In the genomic region with DNA sequence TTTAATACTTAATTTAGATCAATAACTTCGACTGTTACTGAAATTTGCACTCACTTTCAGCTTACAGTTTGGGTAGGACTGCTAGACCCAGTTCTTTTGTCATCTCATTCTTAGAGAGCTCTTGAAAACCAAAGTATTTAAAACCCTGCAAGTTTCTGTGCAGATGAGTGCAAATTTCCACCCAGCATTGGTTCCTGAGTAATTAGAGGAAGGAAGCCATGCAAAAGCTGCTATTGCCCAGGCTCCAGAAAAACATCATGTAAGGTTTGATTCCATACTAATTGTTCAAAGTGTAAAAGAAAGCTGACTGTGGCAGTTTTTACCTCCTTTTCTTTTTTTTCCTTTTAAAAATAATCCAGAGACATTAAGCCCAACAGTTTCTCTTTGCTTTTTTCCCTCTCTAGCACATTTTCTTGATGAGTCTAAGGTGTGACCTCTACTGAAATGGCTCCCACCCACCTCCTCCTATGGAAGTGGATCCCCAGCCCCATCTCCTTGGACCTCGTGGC, we compare ENCODE assay signal across 1 cellular context.
TF ChIP-seq lines count a peak whose summit lies in the region.

No MANE protein-coding gene starts in this region.

TF ChIP-seq in GM23338, 12 proteins besides CTCF, POLR2A, EP300 and RAD21 (continued from another document):
- TF ChIP-seq, protein P1, sequence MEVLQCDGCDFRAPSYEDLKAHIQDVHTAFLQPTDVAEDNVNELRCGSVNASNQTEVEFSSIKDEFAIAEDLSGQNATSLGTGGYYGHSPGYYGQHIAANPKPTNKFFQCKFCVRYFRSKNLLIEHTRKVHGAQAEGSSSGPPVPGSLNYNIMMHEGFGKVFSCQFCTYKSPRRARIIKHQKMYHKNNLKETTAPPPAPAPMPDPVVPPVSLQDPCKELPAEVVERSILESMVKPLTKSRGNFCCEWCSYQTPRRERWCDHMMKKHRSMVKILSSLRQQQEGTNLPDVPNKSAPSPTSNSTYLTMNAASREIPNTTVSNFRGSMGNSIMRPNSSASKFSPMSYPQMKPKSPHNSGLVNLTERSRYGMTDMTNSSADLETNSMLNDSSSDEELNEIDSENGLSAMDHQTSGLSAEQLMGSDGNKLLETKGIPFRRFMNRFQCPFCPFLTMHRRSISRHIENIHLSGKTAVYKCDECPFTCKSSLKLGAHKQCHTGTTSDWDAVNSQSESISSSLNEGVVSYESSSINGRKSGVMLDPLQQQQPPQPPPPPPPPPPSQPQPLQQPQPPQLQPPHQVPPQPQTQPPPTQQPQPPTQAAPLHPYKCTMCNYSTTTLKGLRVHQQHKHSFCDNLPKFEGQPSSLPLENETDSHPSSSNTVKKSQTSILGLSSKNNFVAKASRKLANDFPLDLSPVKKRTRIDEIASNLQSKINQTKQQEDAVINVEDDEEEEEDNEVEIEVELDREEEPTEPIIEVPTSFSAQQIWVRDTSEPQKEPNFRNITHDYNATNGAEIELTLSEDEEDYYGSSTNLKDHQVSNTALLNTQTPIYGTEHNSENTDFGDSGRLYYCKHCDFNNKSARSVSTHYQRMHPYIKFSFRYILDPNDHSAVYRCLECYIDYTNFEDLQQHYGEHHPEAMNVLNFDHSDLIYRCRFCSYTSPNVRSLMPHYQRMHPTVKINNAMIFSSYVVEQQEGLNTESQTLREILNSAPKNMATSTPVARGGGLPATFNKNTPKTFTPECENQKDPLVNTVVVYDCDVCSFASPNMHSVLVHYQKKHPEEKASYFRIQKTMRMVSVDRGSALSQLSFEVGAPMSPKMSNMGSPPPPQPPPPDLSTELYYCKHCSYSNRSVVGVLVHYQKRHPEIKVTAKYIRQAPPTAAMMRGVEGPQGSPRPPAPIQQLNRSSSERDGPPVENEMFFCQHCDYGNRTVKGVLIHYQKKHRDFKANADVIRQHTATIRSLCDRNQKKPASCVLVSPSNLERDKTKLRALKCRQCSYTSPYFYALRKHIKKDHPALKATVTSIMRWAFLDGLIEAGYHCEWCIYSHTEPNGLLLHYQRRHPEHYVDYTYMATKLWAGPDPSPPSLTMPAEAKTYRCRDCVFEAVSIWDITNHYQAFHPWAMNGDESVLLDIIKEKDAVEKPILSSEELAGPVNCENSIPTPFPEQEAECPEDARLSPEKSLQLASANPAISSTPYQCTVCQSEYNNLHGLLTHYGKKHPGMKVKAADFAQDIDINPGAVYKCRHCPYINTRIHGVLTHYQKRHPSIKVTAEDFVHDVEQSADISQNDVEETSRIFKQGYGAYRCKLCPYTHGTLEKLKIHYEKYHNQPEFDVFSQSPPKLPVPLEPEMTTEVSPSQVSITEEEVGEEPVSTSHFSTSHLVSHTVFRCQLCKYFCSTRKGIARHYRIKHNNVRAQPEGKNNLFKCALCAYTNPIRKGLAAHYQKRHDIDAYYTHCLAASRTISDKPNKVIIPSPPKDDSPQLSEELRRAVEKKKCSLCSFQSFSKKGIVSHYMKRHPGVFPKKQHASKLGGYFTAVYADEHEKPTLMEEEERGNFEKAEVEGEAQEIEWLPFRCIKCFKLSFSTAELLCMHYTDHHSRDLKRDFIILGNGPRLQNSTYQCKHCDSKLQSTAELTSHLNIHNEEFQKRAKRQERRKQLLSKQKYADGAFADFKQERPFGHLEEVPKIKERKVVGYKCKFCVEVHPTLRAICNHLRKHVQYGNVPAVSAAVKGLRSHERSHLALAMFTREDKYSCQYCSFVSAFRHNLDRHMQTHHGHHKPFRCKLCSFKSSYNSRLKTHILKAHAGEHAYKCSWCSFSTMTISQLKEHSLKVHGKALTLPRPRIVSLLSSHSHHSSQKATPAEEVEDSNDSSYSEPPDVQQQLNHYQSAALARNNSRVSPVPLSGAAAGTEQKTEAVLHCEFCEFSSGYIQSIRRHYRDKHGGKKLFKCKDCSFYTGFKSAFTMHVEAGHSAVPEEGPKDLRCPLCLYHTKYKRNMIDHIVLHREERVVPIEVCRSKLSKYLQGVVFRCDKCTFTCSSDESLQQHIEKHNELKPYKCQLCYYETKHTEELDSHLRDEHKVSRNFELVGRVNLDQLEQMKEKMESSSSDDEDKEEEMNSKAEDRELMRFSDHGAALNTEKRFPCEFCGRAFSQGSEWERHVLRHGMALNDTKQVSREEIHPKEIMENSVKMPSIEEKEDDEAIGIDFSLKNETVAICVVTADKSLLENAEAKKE (CRISPR knock-in tag; IDR thresholded peaks at IDR 0.05): no peak
- TF ChIP-seq STAT1 (IDR thresholded peaks at IDR 0.05; ENCODE audit: unreplicated experiment) (no peak), EZH2phosphoT487 (IDR thresholded peaks at IDR 0.05; ENCODE audit: unreplicated experiment) (no peak), JUNB (IDR thresholded peaks at IDR 0.05; ENCODE audit: unreplicated experiment) (no peak), ZNF331 (CRISPR knock-in tag; IDR thresholded peaks at IDR 0.05; ENCODE audit: low read depth) (no peak)
- TF ChIP-seq, protein P2, sequence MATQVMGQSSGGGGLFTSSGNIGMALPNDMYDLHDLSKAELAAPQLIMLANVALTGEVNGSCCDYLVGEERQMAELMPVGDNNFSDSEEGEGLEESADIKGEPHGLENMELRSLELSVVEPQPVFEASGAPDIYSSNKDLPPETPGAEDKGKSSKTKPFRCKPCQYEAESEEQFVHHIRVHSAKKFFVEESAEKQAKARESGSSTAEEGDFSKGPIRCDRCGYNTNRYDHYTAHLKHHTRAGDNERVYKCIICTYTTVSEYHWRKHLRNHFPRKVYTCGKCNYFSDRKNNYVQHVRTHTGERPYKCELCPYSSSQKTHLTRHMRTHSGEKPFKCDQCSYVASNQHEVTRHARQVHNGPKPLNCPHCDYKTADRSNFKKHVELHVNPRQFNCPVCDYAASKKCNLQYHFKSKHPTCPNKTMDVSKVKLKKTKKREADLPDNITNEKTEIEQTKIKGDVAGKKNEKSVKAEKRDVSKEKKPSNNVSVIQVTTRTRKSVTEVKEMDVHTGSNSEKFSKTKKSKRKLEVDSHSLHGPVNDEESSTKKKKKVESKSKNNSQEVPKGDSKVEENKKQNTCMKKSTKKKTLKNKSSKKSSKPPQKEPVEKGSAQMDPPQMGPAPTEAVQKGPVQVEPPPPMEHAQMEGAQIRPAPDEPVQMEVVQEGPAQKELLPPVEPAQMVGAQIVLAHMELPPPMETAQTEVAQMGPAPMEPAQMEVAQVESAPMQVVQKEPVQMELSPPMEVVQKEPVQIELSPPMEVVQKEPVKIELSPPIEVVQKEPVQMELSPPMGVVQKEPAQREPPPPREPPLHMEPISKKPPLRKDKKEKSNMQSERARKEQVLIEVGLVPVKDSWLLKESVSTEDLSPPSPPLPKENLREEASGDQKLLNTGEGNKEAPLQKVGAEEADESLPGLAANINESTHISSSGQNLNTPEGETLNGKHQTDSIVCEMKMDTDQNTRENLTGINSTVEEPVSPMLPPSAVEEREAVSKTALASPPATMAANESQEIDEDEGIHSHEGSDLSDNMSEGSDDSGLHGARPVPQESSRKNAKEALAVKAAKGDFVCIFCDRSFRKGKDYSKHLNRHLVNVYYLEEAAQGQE (IDR thresholded peaks at IDR 0.05; ENCODE audit: unreplicated experiment): no peak
